8 cellular contexts compared by ENCODE assay signal in genomic region chr10:89001024-89001423, GRCh38. TPM values are rescaled to one million over a fixed set of nuclear protein-coding genes. Genes with fewer than 3 reads are reported as not detected.
DNase-seq lines count a peak whose midpoint lies in the region; ATAC-seq, FAIRE-seq and TF ChIP-seq lines count a peak whose summit lies in the region.

No MANE protein-coding gene starts in this region.

- intact Hi-C loops in colonic mucosa (cut with DNase I): no loop called here

- DNase-seq in GM19239 (ENCODE audit: insufficient read length, low spot score) (no peak), colonic mucosa (no peak), middle frontal gyrus (ENCODE audit: extremely low spot score, low spot score) (no peak)

- TF ChIP-seq CTCF in colonic mucosa (IDR thresholded peaks at IDR 0.05): no peak

- ATAC-seq in GM18519 (IDR thresholded peaks at IDR 0.05; ENCODE audit: low FRiP score, unreplicated experiment): no peak
- ATAC-seq in GM18907 (IDR thresholded peaks at IDR 0.05; ENCODE audit: unreplicated experiment): no peak
- ATAC-seq in GM21381 (IDR thresholded peaks at IDR 0.05; ENCODE audit: unreplicated experiment): no peak

- peak; percentile 73 for FAIRE-seq in GM19239 (lab: Jason Lieb, UNC)

- H3K36me3 ChIP-seq in KOPT-K1 (ENCODE audit: insufficient read depth, low read length) (peaks cover 14% of the 10 kb centered on the region), colonic mucosa (no peaks in the 10 kb centered on the region), skeletal muscle tissue (ENCODE audit: control insufficient read depth in 3 of 3, insufficient read depth in 3 of 3, low read length in 3 of 3) (peaks cover 0 to 6% (median 0%) of the 10 kb centered on the region in 3 donors)

- H3K27ac ChIP-seq in KOPT-K1 (ENCODE audit: low read depth, low read length, poor library complexity, severe bottlenecking) (peak overlapping the region; percentile 56), colonic mucosa (peak overlapping the region; percentile 45), skeletal muscle tissue (ENCODE audit: low read depth, low read length) (peak overlapping the region; percentile 52)

- H3K9ac ChIP-seq in colonic mucosa (ENCODE audit: low read depth in 2 of 2, low read length in 2 of 2) (peak overlapping the region in 1 of 2 donors; percentile 23), skeletal muscle tissue (ENCODE audit: low read depth in 1 of 3, low read length in 3 of 3) (peak overlapping the region in 2 of 3 donors; percentile 29 to 48)

- H3K9me3 ChIP-seq in KOPT-K1 (ENCODE audit: insufficient read depth, low read length, poor library complexity, severe bottlenecking): no peaks in the 10 kb centered on the region
- no peaks in the 10 kb centered on the region for H3K9me3 ChIP-seq in colonic mucosa
- H3K9me3 ChIP-seq in skeletal muscle tissue (ENCODE audit: control insufficient read depth in 3 of 3, low read length in 3 of 3): no peaks in the 10 kb centered on the region

- H3K4me3 ChIP-seq in colonic mucosa: no peak overlapping the region
- H3K4me3 ChIP-seq in skeletal muscle tissue (ENCODE audit: low read length in 3 of 3): peak overlapping the region in 1 of 3 donors; percentile 24

- no peaks in the 10 kb centered on the region for H3K27me3 ChIP-seq in colonic mucosa
- peaks cover 0 to 3% (median 0%) of the 10 kb centered on the region in 3 donors for H3K27me3 ChIP-seq in skeletal muscle tissue (ENCODE audit: control insufficient read depth in 3 of 3, insufficient read depth in 3 of 3, low read length in 3 of 3)

- peaks cover 4% of the 10 kb centered on the region for H3K4me1 ChIP-seq in colonic mucosa
- peaks cover 4 to 20% (median 6%) of the 10 kb centered on the region in 3 donors for H3K4me1 ChIP-seq in skeletal muscle tissue (ENCODE audit: control insufficient read depth in 3 of 3, insufficient read depth in 3 of 3, low read length in 3 of 3)

RNA-seq across cellular contexts. Expression of gene FAS, which starts 10.4 kb away (rescaled TPM):
- total RNA-seq in colonic mucosa: 10 to 100 TPM; 41.1 to 43.1 TPM
- 8.4 TPM for total RNA-seq in skeletal muscle tissue

RNA-seq across cellular contexts. Expression of gene ACTA2, which starts 48.5 kb away (rescaled TPM):
- total RNA-seq in colonic mucosa (100 to 1,000 TPM in 1 of 2 donors, 10 to 100 TPM in 1; 88.3 to 265 TPM), skeletal muscle tissue (314 TPM)
